ENCODE assay signal across 8 cellular contexts in genomic region chr6:29793036-29793356, GRCh38. TPM values are rescaled to one million over a fixed set of nuclear protein-coding genes. Genes with fewer than 3 reads are reported as not detected.
DNase-seq lines count a peak whose midpoint lies in the region; ATAC-seq and TF ChIP-seq lines count a peak whose summit lies in the region.

No MANE protein-coding gene starts in this region.

- peaks cover 5% of the 10 kb centered on the region for H3K36me3 Mint-ChIP-seq in activated CD4-positive, alpha-beta memory T cell treated with anti-CD3 and anti-CD28 coated beads for 36 hours

- H3K79me2 ChIP-seq in smooth muscle cell (ENCODE audit: low read depth) (no peaks in the 10 kb centered on the region), Karpas-422 (ENCODE audit: low read length) (no peaks in the 10 kb centered on the region)

- intact Hi-C loops in activated CD4-positive, alpha-beta memory T cell treated with anti-CD3 and anti-CD28 coated beads for 36 hours (cut with micrococcal nuclease), result loop anchor here (2.0 to 5.0 kb wide), 2 partner anchors 36 to 156 kb away; no protein-coding TSS in a partner anchor

- no peak overlapping the region for H3K27ac ChIP-seq in right atrium auricular region
- no peak overlapping the region for H3K27ac ChIP-seq in smooth muscle cell (ENCODE audit: low read depth)
- no peak overlapping the region for H3K27ac ChIP-seq in Karpas-422 (ENCODE audit: low read length)

- H3K27ac Mint-ChIP-seq in activated CD4-positive, alpha-beta memory T cell treated with anti-CD3 and anti-CD28 coated beads for 36 hours, result no peak overlapping the region

- ATAC-seq in GM18498 (IDR thresholded peaks at IDR 0.05; ENCODE audit: unreplicated experiment) (peak; percentile 10), GM21423 (IDR thresholded peaks at IDR 0.05; ENCODE audit: unreplicated experiment) (no peak)

- H3K27me3 ChIP-seq in right atrium auricular region, result no peaks in the 10 kb centered on the region
- peaks cover 47% of the 10 kb centered on the region for H3K27me3 ChIP-seq in smooth muscle cell (ENCODE audit: low read depth)
- no peaks in the 10 kb centered on the region for H3K27me3 ChIP-seq in Karpas-422 (ENCODE audit: low read length)

- peaks cover 6% of the 10 kb centered on the region for H3K9me3 Mint-ChIP-seq in activated CD4-positive, alpha-beta memory T cell treated with anti-CD3 and anti-CD28 coated beads for 36 hours

- DNase-seq in activated CD4-positive, alpha-beta memory T cell treated with anti-CD3 and anti-CD28 coated beads for 36 hours, result no peak
- DNase-seq in right atrium auricular region (ENCODE audit: low spot score), result no peak
- DNase-seq in smooth muscle cell (lab: John Stamatoyannopoulos, UW; ENCODE audit: unreplicated experiment), result no peak
- no peak for DNase-seq in NCI-H1436 treated with DMSO at 0.1 percent for 48 hours (lab: John Stamatoyannopoulos, UW)
- DNase-seq in retina, result no peak
- no peak for DNase-seq in Karpas-422

- H3F3A ChIP-seq in smooth muscle cell (ENCODE audit: low read depth), result no peaks in the 10 kb centered on the region

- WGBS in smooth muscle cell (ENCODE audit: low lambda C conversion rate), result 47% methylated on average over 11 of the region's 11 CpGs

- H3K4me1 Mint-ChIP-seq in activated CD4-positive, alpha-beta memory T cell treated with anti-CD3 and anti-CD28 coated beads for 36 hours (ENCODE audit: low read depth), result peaks cover 19% of the 10 kb centered on the region

- peak overlapping the region; percentile 87 for H3K4me2 ChIP-seq in smooth muscle cell
- H3K4me2 ChIP-seq in Karpas-422 (ENCODE audit: low read depth, low read length, poor library complexity, severe bottlenecking), result no peak overlapping the region

- H3K4me1 ChIP-seq in right atrium auricular region, result peaks cover 0 to 23% of the 10 kb centered on the region in 2 donors
- H3K4me1 ChIP-seq in smooth muscle cell (ENCODE audit: low read depth), result no peaks in the 10 kb centered on the region
- no peaks in the 10 kb centered on the region for H3K4me1 ChIP-seq in Karpas-422 (ENCODE audit: low read length)

- POLR2A ChIA-PET in activated CD4-positive, alpha-beta memory T cell treated with anti-CD3 and anti-CD28 coated beads for 36 hours (lab: Charles Lee), result no interaction called here

- peaks cover 19% of the 10 kb centered on the region for H3K27me3 Mint-ChIP-seq in activated CD4-positive, alpha-beta memory T cell treated with anti-CD3 and anti-CD28 coated beads for 36 hours

- CTCF ChIA-PET in activated CD4-positive, alpha-beta memory T cell treated with anti-CD3 and anti-CD28 coated beads for 36 hours (lab: Charles Lee), result interaction anchor here (2.4 kb wide), 1 partner anchor 55 kb away, joined by 15 read pairs; no protein-coding TSS in a partner anchor

- H3K9me3 ChIP-seq in right atrium auricular region (no peaks in the 10 kb centered on the region), smooth muscle cell (replicated peaks; ENCODE audit: low read depth) (no peaks in the 10 kb centered on the region), Karpas-422 (ENCODE audit: low read length) (no peaks in the 10 kb centered on the region)

- H4K20me1 ChIP-seq in smooth muscle cell (ENCODE audit: low read depth) (no peaks in the 10 kb centered on the region), Karpas-422 (ENCODE audit: insufficient read depth, low read depth, low read length) (no peaks in the 10 kb centered on the region)

- H2AFZ ChIP-seq in smooth muscle cell (ENCODE audit: low read depth), result peak overlapping the region; percentile 93
- H2AFZ ChIP-seq in Karpas-422 (ENCODE audit: low read length), result no peak overlapping the region

- H3K4me3 ChIP-seq in right atrium auricular region (peak overlapping the region; percentile 60 to 62), smooth muscle cell (peak overlapping the region; percentile 53), Karpas-422 (ENCODE audit: low read length) (no peak overlapping the region)

- peak overlapping the region; percentile 81 for H3K4me3 Mint-ChIP-seq in activated CD4-positive, alpha-beta memory T cell treated with anti-CD3 and anti-CD28 coated beads for 36 hours

- no peaks in the 10 kb centered on the region for H3K9me2 ChIP-seq in Karpas-422 (replicated peaks; ENCODE audit: insufficient read depth, low read length)

- H3K9ac ChIP-seq in smooth muscle cell (ENCODE audit: low read depth) (no peak overlapping the region), Karpas-422 (ENCODE audit: low read length) (no peak overlapping the region)

- H3K36me3 ChIP-seq in right atrium auricular region, result no peaks in the 10 kb centered on the region
- no peaks in the 10 kb centered on the region for H3K36me3 ChIP-seq in smooth muscle cell (ENCODE audit: low read depth)
- no peaks in the 10 kb centered on the region for H3K36me3 ChIP-seq in Karpas-422 (ENCODE audit: insufficient read depth, low read length)

- TF ChIP-seq CTCF in right atrium auricular region (IDR thresholded peaks at IDR 0.05), result no peak
- no peak for TF ChIP-seq CTCF in smooth muscle cell (IDR thresholded peaks at IDR 0.05; ENCODE audit: borderline replicate concordance, insufficient read depth, poor library complexity, severe bottlenecking)

RNA-seq across cellular contexts. Expression of gene HLA-G, which starts 34.6 kb away (rescaled TPM):
- total RNA-seq in activated CD4-positive, alpha-beta memory T cell treated with anti-CD3 and anti-CD28 coated beads for 36 hours, result under 1 TPM; 0.19 to 0.38 TPM
- total RNA-seq in right atrium auricular region, result not detected
- 0.22 and 0.36 TPM in 2 replicates for total RNA-seq in smooth muscle cell
- polyA plus RNA-seq in smooth muscle cell, result 1.7 and 3.5 TPM in 2 replicates
- total RNA-seq in Karpas-422 (2014; rRNA removed; shearing (Covaris generic); ENCODE audit: low replicate concordance), result not detected in 2 replicates
